In genomic region chr13:111911141-111911720, GRCh38 we compare ENCODE assay signal across 20 cellular contexts.
"Had no signal": no experiment of that assay in that cellular context is flagged by ENCODE, and none has a peak within 500 bp of the region (broad histone marks: within the 10 kb centered on the region; RNA-seq: fewer than 3 reads in every experiment).

No MANE protein-coding gene starts in this region.

- H3K27me3 Mint-ChIP-seq: activated naive CD8-positive, alpha-beta T cell treated with anti-CD3 and anti-CD28 coated beads for 36 hours; stimulated activated naive CD8-positive, alpha-beta T cell treated with anti-CD3 and anti-CD28 coated beads, Interleukin-15, Interleukin-2, amounts not matched to agents 100 ng/mL and 50 ng/mL, for 24 hours had no signal

- H3K4me3 Mint-ChIP-seq: activated naive CD8-positive, alpha-beta T cell treated with anti-CD3 and anti-CD28 coated beads for 36 hours; activated T-cell treated with anti-CD3 and anti-CD28 coated beads, Interleukin-2, amount 50 U/mL, for 4 hours; brain; naive B cell; neural progenitor cell; stimulated activated naive CD8-positive, alpha-beta T cell treated with anti-CD3 and anti-CD28 coated beads, Interleukin-15, Interleukin-2, amounts not matched to agents 100 ng/mL and 50 ng/mL, for 24 hours; T-helper 2 cell treated with Interferon-gamma antibody and Interleukin-4, amounts not matched to agents 5 μg/mL and 100 μg/mL, for 36 hours had no signal

- H3K4me1 Mint-ChIP-seq: activated naive CD8-positive, alpha-beta T cell treated with anti-CD3 and anti-CD28 coated beads for 36 hours; naive B cell had no signal

- H3K9me3 ChIP-seq: gastrocnemius medialis, heart right ventricle, suprapubic skin, upper lobe of left lung had no signal

- ATAC-seq: activated CD4-positive, CD25-positive, alpha-beta regulatory T cell treated with anti-CD3 and anti-CD28 coated beads, Interleukin-2, amount 50 U/mL, for 24 hours; activated T-cell treated with anti-CD3 and anti-CD28 coated beads, Interleukin-2, amount 50 U/mL, for 4 hours; gastrocnemius medialis; heart right ventricle; left colon had no signal

- DNase-seq: activated CD4-positive, alpha-beta T cell treated with anti-CD3 and anti-CD28 coated beads, Interleukin-2, amount 50 U/mL, for 1 hour; activated gamma-delta T cell treated with Interleukin-2 at 50 U/mL for 16 hours; activated naive CD8-positive, alpha-beta T cell treated with anti-CD3 and anti-CD28 coated beads for 36 hours; activated T-cell treated with anti-CD3 and anti-CD28 coated beads, Interleukin-2, amount 50 U/mL, for 4 hours; effector memory CD4-positive, alpha-beta T cell; gastrocnemius medialis; heart right ventricle; left colon; mammary epithelial cell; naive B cell; SW 1271; upper lobe of left lung had no signal

- H3K27me3 ChIP-seq: gastrocnemius medialis, neural progenitor cell, upper lobe of left lung had no signal

- H3K4me1 ChIP-seq: gastrocnemius medialis, heart right ventricle, neural progenitor cell, parathyroid adenoma, suprapubic skin, upper lobe of left lung had no signal

- H3K36me3 Mint-ChIP-seq: activated naive CD8-positive, alpha-beta T cell treated with anti-CD3 and anti-CD28 coated beads for 36 hours; brain; naive B cell; neural progenitor cell had no signal

- H3K27ac ChIP-seq: gastrocnemius medialis, heart right ventricle, neural progenitor cell, parathyroid adenoma, skin epidermis, suprapubic skin, upper lobe of left lung had no signal

- H3K9me3 Mint-ChIP-seq: activated naive CD8-positive, alpha-beta T cell treated with anti-CD3 and anti-CD28 coated beads for 36 hours; activated T-cell treated with anti-CD3 and anti-CD28 coated beads, Interleukin-2, amount 50 U/mL, for 4 hours; naive B cell; stimulated activated naive CD8-positive, alpha-beta T cell treated with anti-CD3 and anti-CD28 coated beads, Interleukin-15, Interleukin-2, amounts not matched to agents 100 ng/mL and 50 ng/mL, for 24 hours; T-helper 2 cell treated with Interferon-gamma antibody and Interleukin-4, amounts not matched to agents 5 μg/mL and 100 μg/mL, for 36 hours had no signal

- H3K9ac ChIP-seq: neural progenitor cell, parathyroid adenoma had no signal

- H3K4me3 ChIP-seq: gastrocnemius medialis, heart right ventricle, neural progenitor cell, skin epidermis, suprapubic skin, upper lobe of left lung had no signal

- H3K36me3 ChIP-seq: gastrocnemius medialis, heart right ventricle, neural progenitor cell, suprapubic skin, upper lobe of left lung had no signal

- H3K27ac Mint-ChIP-seq: activated naive CD8-positive, alpha-beta T cell treated with anti-CD3 and anti-CD28 coated beads for 36 hours; brain; naive B cell; neural progenitor cell; stimulated activated naive CD8-positive, alpha-beta T cell treated with anti-CD3 and anti-CD28 coated beads, Interleukin-15, Interleukin-2, amounts not matched to agents 100 ng/mL and 50 ng/mL, for 24 hours; T-helper 2 cell treated with Interferon-gamma antibody and Interleukin-4, amounts not matched to agents 5 μg/mL and 100 μg/mL, for 36 hours had no signal
